12 cellular contexts compared by ENCODE assay signal in genomic region chr9:82117025-82117424, GRCh38.
DNase-seq lines count a peak whose midpoint lies in the region; ATAC-seq and TF ChIP-seq lines count a peak whose summit lies in the region.
"Had no signal": no experiment of that assay in that cellular context is flagged by ENCODE, and none has a peak within 500 bp of the region (broad histone marks: within the 10 kb centered on the region; RNA-seq: fewer than 3 reads in every experiment).

No MANE protein-coding gene starts in this region.

- H3K27me3 ChIP-seq in skeletal muscle satellite cell (ENCODE audit: control insufficient read depth, insufficient read depth, low read length) = no peaks in the 10 kb centered on the region

- H3K4me2 ChIP-seq in skeletal muscle satellite cell (ENCODE audit: low read length) = peak overlapping the region; percentile 19

- H3K36me3 ChIP-seq in skeletal muscle satellite cell (ENCODE audit: insufficient read depth, low read length) = no peaks in the 10 kb centered on the region

- no peaks in the 10 kb centered on the region for H3K4me1 ChIP-seq in skeletal muscle satellite cell (ENCODE audit: control insufficient read depth, insufficient read depth, low read length)

- H3K4me3 ChIP-seq in skeletal muscle satellite cell (ENCODE audit: low read length) = no peak overlapping the region
- H3K4me3 ChIP-seq: psoas muscle had no signal

- H3K9ac ChIP-seq in skeletal muscle satellite cell (ENCODE audit: low read depth, low read length) = no peak overlapping the region

- ATAC-seq in SK-N-SH treated with all-trans-retinoic acid at 6 μM for 48 hours (peak; percentile 85), GM21447 (IDR thresholded peaks at IDR 0.05; ENCODE audit: unreplicated experiment) (no peak)

- H3K9me3 ChIP-seq in skeletal muscle satellite cell (replicated peaks; ENCODE audit: low read length) = no peaks in the 10 kb centered on the region
- H3K9me3 ChIP-seq: psoas muscle had no signal

- DNase-seq in NCI-H1436 (lab: John Stamatoyannopoulos, UW) (peak; percentile 6), NCI-H1436 treated with DMSO at 0.1 percent for 48 hours (lab: John Stamatoyannopoulos, UW) (no peak), foreskin melanocyte (peak; percentile 52), NCI-H187 (lab: John Stamatoyannopoulos, UW) (no peak), GF-D8 (lab: John Stamatoyannopoulos, UW) (no peak)
- DNase-seq: 8988T; activated naive CD4-positive, alpha-beta T cell treated with anti-CD3 and anti-CD28 coated beads, Interleukin-2, amount 50 U/mL, for 16 hours; NCI-H2227 treated with DMSO at 0.1 percent for 48 hours; psoas muscle had no signal

TF ChIP-seq in SK-N-SH treated with all-trans-retinoic acid at 6 μM for 48 hours, 23 proteins besides CTCF, POLR2A, EP300 and RAD21:
- TF ChIP-seq TCF4 (CRISPR knock-in tag; IDR thresholded peaks at IDR 0.05; ENCODE audit: borderline replicate concordance) = peak; percentile 57; the same call in 1 of the 2 replicates
- TF ChIP-seq SNAI2 (CRISPR knock-in tag; IDR thresholded peaks at IDR 0.05) = no peak
- TF ChIP-seq ARNTL (CRISPR knock-in tag; IDR thresholded peaks at IDR 0.05; ENCODE audit: borderline replicate concordance, low read depth) = no peak

Comparison
In these comparisons a context has a peak if more than half of its experiments do, and no peak if none do; other contexts are left out.
1. DNase-seq: peak in NCI-H1436 (single experiment) and foreskin melanocyte (single experiment); none in NCI-H1436 treated with DMSO at 0.1 percent for 48 hours (single experiment), NCI-H187 (0 of 2) and GF-D8 (single experiment).